ENCODE assay signal across 8 cellular contexts in the genomic region with DNA sequence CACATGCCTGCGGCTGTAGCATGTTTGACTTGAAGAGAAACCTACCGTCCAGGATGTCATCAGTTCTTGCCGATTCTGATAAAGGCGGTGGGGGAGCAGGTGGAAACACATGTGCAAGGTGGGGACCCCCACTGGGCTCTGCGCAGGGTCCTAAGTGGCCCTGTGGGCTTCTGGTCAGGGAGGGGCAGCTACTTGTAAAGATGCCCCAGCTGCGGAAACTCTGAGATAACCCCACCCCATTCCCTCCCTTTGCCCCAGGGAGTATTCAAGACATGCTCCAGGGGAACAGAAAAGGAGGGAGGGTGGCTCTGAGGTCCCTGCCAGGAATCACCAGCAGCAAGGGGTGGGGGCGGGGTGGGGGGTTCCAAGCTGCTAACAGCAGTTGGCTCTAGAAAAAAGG.
"Had no signal": no experiment of that assay in that cellular context is flagged by ENCODE, and none has a peak within 500 bp of the region (broad histone marks: within the 10 kb centered on the region; RNA-seq: fewer than 3 reads in every experiment).

No MANE protein-coding gene starts in this region.

- DNase-seq: HCEC 1CT, IMR-90, KG1 had no signal

- H3K4me1 Mint-ChIP-seq: GM23338 had no signal

- H3K4me3 Mint-ChIP-seq: GM23338 had no signal

- H3K4me3 ChIP-seq: GM23338, K562 had no signal

- FAIRE-seq: H1, H54, HTR-8/SVneo, K562 had no signal

- H3K27ac Mint-ChIP-seq: GM23338 had no signal

- ATAC-seq: GM23338, K562 had no signal
